Comparison of ENCODE assay signal across 8 cellular contexts in the genomic region with DNA sequence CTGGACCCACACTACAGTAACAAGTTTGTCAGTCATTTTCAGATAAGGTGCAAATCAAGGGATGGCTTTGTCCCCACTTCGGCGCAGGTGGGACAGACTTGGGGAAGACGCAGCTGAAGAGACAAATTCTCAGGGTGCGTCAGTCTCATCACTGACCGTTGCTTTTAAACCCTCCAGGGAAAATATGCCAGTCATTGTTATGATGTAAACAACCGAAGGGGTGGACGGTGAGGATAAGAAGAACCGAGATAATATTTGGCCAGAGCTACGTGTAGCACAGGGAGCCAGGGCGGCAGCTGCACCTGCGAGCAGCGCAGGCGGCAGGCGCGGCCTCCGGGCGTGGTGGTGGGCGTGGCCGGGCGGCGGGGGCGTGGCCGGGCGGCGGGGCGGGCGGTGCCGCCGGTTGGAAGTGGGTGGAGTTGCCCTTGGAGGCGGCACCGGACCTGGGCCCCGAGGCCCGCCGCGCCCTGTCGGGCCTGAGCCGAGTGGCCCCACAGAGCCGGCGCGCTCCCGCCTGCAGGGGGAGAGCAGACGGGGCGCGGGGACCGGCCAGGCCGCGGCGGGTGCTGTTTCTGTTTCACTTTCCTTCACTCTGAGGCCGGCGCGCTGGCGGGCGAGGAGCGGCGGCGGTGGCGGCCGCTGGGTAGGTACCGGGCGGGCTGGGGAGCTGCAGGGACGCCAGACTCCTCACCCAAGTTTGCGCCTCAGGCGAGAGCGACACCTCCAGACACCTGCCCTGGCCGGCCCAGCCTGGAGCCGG.
DNase-seq lines count a peak whose midpoint lies in the region; ATAC-seq lines count a peak whose summit lies in the region.

Gene PCGF5 (plus strand): TSS at position 470 of the 760 bp plus-strand sequence. CDS start 2,209 bp downstream, outside the sequence.

- DNase-seq in AG08396 (ENCODE audit: low spot score) (peak; percentile 97), NCI-H2227 (lab: John Stamatoyannopoulos, UW; ENCODE audit: unreplicated experiment) (peak; percentile 72), islet precursor cell (peak; percentile 95)
- DNase-seq in activated CD4-positive, CD25-positive, alpha-beta regulatory T cell treated with anti-CD3 and anti-CD28 coated beads, Interleukin-2, amount 50 U/mL, for 16 hours (ENCODE audit: low read depth, low spot score) = peak; percentile 79
- DNase-seq in central memory CD4-positive, alpha-beta T cell = peak; percentile 93
- peak; percentile 90 for DNase-seq in stimulated activated CD4-positive, alpha-beta T cell treated with anti-CD3 and anti-CD28 coated beads, Interleukin-12 subunit alpha, Interleukin-12 subunit beta, amount 100 ng/mL, for 4 hours

- peak; percentile 97 for ATAC-seq in GM18867 (IDR thresholded peaks at IDR 0.05; ENCODE audit: unreplicated experiment)
- peak; percentile 95 for ATAC-seq in HG03097 (IDR thresholded peaks at IDR 0.05; ENCODE audit: low FRiP score, unreplicated experiment)

Comparison
In these comparisons a context has a peak if more than half of its experiments do, and no peak if none do; other contexts are left out.
1. Peak in every context shown above with its lines: DNase-seq and ATAC-seq.